10 cellular contexts compared by ENCODE assay signal in the genomic region with DNA sequence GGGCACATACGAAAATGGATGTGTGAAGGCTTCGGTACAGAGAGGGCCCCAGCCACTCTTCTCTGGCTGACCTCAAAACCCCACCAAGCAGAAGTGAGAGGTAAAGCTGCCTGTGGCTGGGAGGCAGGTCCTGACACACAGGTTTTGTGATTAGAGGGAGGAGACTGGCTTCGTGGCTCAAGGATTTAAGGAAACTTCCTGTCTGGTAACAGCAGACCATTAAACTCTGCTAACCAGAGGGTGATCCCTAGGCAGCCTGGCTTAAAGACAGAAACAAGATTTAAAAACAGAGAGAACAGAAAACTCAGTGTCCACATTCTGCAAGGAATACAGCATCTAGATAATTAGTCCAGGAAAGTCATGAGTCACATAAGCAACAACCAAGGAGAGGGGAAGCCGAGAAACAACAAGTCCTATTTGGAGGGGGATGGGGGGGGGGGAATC.
DNase-seq lines count a peak whose midpoint lies in the region; ATAC-seq and TF ChIP-seq lines count a peak whose summit lies in the region.
"Had no signal": no experiment of that assay in that cellular context is flagged by ENCODE, and none has a peak within 500 bp of the region (broad histone marks: within the 10 kb centered on the region; RNA-seq: fewer than 3 reads in every experiment).

No MANE protein-coding gene starts in this region.

- H2BK12ac ChIP-seq in neuronal stem cell (ENCODE audit: low read length), result no peak overlapping the region

- TF ChIP-seq POLR2A in lower leg skin (IDR thresholded peaks at IDR 0.05), result no peak

- no peak overlapping the region for H2AFZ ChIP-seq in neuronal stem cell (ENCODE audit: low read length)

- peaks cover 6% of the 10 kb centered on the region for H3K4me1 Mint-ChIP-seq in stimulated activated naive CD8-positive, alpha-beta T cell treated with anti-CD3 and anti-CD28 coated beads, Interleukin-15, amount 100 ng/mL, for 72 hours

- no peak overlapping the region for H3K14ac ChIP-seq in neuronal stem cell (ENCODE audit: low read length)

- H3K27me3 ChIP-seq in colonic mucosa (no peaks in the 10 kb centered on the region), neuronal stem cell (ENCODE audit: control insufficient read depth in 3 of 3, insufficient read depth in 3 of 3, low read depth in 1 of 3, low read length in 3 of 3) (no peaks in the 10 kb centered on the region)

- no peaks in the 10 kb centered on the region for H3K27me3 Mint-ChIP-seq in stimulated activated naive CD8-positive, alpha-beta T cell treated with anti-CD3 and anti-CD28 coated beads, Interleukin-15, amount 100 ng/mL, for 72 hours
- H3K27me3 Mint-ChIP-seq: activated CD4-positive, alpha-beta T cell treated with anti-CD3 and anti-CD28 coated beads for 36 hours had no signal

- H2BK15ac ChIP-seq in neuronal stem cell (ENCODE audit: low read length), result no peak overlapping the region

- H3K79me1 ChIP-seq in neuronal stem cell (ENCODE audit: low read depth, low read length), result no peaks in the 10 kb centered on the region

- H2AK5ac ChIP-seq in neuronal stem cell (ENCODE audit: low read depth, low read length), result no peak overlapping the region

- H3K27ac Mint-ChIP-seq in stimulated activated naive CD8-positive, alpha-beta T cell treated with anti-CD3 and anti-CD28 coated beads, Interleukin-15, amount 100 ng/mL, for 72 hours, result no peak overlapping the region

- H4K8ac ChIP-seq in neuronal stem cell (ENCODE audit: low read depth, low read length), result no peak overlapping the region

- no peak overlapping the region for H3K4ac ChIP-seq in neuronal stem cell (ENCODE audit: low read length)

- peaks cover 28 to 34% of the 10 kb centered on the region in 2 donors for H3K9me3 Mint-ChIP-seq in stimulated activated naive CD8-positive, alpha-beta T cell treated with anti-CD3 and anti-CD28 coated beads, Interleukin-15, amount 100 ng/mL, for 72 hours

- no peak for TF ChIP-seq CTCF in colonic mucosa (IDR thresholded peaks at IDR 0.05)
- no peak for TF ChIP-seq CTCF in lower leg skin (IDR thresholded peaks at IDR 0.05)

- H3K9ac ChIP-seq in colonic mucosa (ENCODE audit: low read depth in 2 of 2, low read length in 2 of 2) (no peak overlapping the region), neuronal stem cell (ENCODE audit: low read depth, low read length, poor library complexity) (no peak overlapping the region)

- H3K4me2 ChIP-seq in neuronal stem cell (ENCODE audit: insufficient read depth, low read length, poor library complexity, severe bottlenecking), result no peak overlapping the region

- no peak overlapping the region for H4K91ac ChIP-seq in neuronal stem cell (ENCODE audit: low read depth, low read length, poor library complexity)

- H3K18ac ChIP-seq in neuronal stem cell (ENCODE audit: low read length), result no peak overlapping the region

- no peak for DNase-seq in stimulated activated naive CD8-positive, alpha-beta T cell treated with anti-CD3 and anti-CD28 coated beads, Interleukin-15, Interleukin-2, amounts not matched to agents 100 U/mL and 50 U/mL, for 24 hours
- DNase-seq in stimulated activated naive CD8-positive, alpha-beta T cell treated with anti-CD3 and anti-CD28 coated beads, Interleukin-15, amount 100 ng/mL, for 72 hours, result no peak
- DNase-seq in colonic mucosa, result no peak
- no peak for DNase-seq in neuronal stem cell (ENCODE audit: low spot score)
- no peak for DNase-seq in NCI-H1436 (lab: John Stamatoyannopoulos, UW)
- DNase-seq in lower leg skin (ENCODE audit: low spot score in 2 of 2), result no peak
- no peak for DNase-seq in NCI-H2196 treated with DMSO at 0.1 percent for 48 hours (lab: John Stamatoyannopoulos, UW; ENCODE audit: unreplicated experiment)
- DNase-seq: activated CD4-positive, alpha-beta T cell treated with anti-CD3 and anti-CD28 coated beads for 36 hours; NCI-H1436 treated with DMSO at 0.1 percent for 48 hours had no signal

- H3K36me3 ChIP-seq in colonic mucosa (no peaks in the 10 kb centered on the region), neuronal stem cell (replicated peaks in 1 of 2; ENCODE audit: control insufficient read depth in 2 of 2, insufficient read depth in 2 of 2, low read length in 2 of 2) (no peaks in the 10 kb centered on the region)

- H3K4me3 Mint-ChIP-seq in stimulated activated naive CD8-positive, alpha-beta T cell treated with anti-CD3 and anti-CD28 coated beads, Interleukin-15, amount 100 ng/mL, for 72 hours, result no peak overlapping the region
- H3K4me3 Mint-ChIP-seq: activated CD4-positive, alpha-beta T cell treated with anti-CD3 and anti-CD28 coated beads for 36 hours had no signal

- H3K9me3 ChIP-seq in colonic mucosa, result no peaks in the 10 kb centered on the region
- H3K9me3 ChIP-seq in neuronal stem cell (replicated peaks in 1 of 2; ENCODE audit: control insufficient read depth in 2 of 2, insufficient read depth in 1 of 2, low read depth in 1 of 2, low read length in 2 of 2), result peaks cover 4 to 10% of the 10 kb centered on the region in 2 donors

- no peak overlapping the region for H3K23ac ChIP-seq in neuronal stem cell (ENCODE audit: low read depth, low read length, poor library complexity)

- H2BK120ac ChIP-seq in neuronal stem cell (ENCODE audit: low read depth, low read length), result no peak overlapping the region

- H3K4me3 ChIP-seq in colonic mucosa (no peak overlapping the region), neuronal stem cell (ENCODE audit: low read length in 2 of 2) (no peak overlapping the region), lower leg skin (ENCODE audit: low read depth, poor library complexity, severe bottlenecking) (no peak overlapping the region)

- peak; percentile 28 for ATAC-seq in stimulated activated naive CD8-positive, alpha-beta T cell treated with anti-CD3 and anti-CD28 coated beads, Interleukin-15, Interleukin-2, amounts not matched to agents 100 U/mL and 50 U/mL, for 24 hours
- ATAC-seq in stimulated activated naive CD8-positive, alpha-beta T cell treated with anti-CD3 and anti-CD28 coated beads, Interleukin-15, amount 100 ng/mL, for 72 hours, result no peak
- ATAC-seq in HG03064 (IDR thresholded peaks at IDR 0.05; ENCODE audit: low read depth, unreplicated experiment), result peak; percentile 87
- ATAC-seq: activated CD4-positive, alpha-beta T cell treated with anti-CD3 and anti-CD28 coated beads for 36 hours had no signal

- H3K27ac ChIP-seq in colonic mucosa (peak overlapping the region; percentile 2), neuronal stem cell (replicated peaks; ENCODE audit: low read length) (no peak overlapping the region)

- intact Hi-C loops in colonic mucosa (cut with DNase I), result no loop called here
- intact Hi-C loops in lower leg skin (cut with DNase I; ENCODE audit: low total_unique reads), result no loop called here

- WGBS in neuronal stem cell (ENCODE audit: extremely low coverage in 2 of 2, insufficient read length in 2 of 2, insufficient replicate concordance in 1 of 2), 2 donors, result no CpG with 5 or more reads among the region's 4 CpGs
- WGBS in lower leg skin, 2 donors, result 83 to 84% methylated on average over 4 of the region's 4 CpGs

- no peak overlapping the region for H2BK5ac ChIP-seq in neuronal stem cell (ENCODE audit: low read length)

- no peaks in the 10 kb centered on the region for H3K4me1 ChIP-seq in colonic mucosa
- no peaks in the 10 kb centered on the region for H3K4me1 ChIP-seq in neuronal stem cell (ENCODE audit: control insufficient read depth in 2 of 2, insufficient read depth in 1 of 2, low read depth in 1 of 2, low read length in 2 of 2)
